27 cellular contexts compared by ENCODE assay signal in genomic region chr12:129589503-129589902, GRCh38.
"Had no signal": no experiment of that assay in that cellular context is flagged by ENCODE, and none has a peak within 500 bp of the region (broad histone marks: within the 10 kb centered on the region; RNA-seq: fewer than 3 reads in every experiment).

No MANE protein-coding gene starts in this region.

- H3K4me3 ChIP-seq: neural progenitor cell, ovary, psoas muscle, skin epidermis, smooth muscle cell, spleen, suprapubic skin, testis, tibial artery, transverse colon, upper lobe of right lung, vagina had no signal

- H3K27me3 ChIP-seq: neural progenitor cell, ovary, spleen, suprapubic skin, testis, tibial artery, transverse colon, upper lobe of right lung, vagina had no signal

- DNase-seq: naive thymus-derived CD4-positive, alpha-beta T cell; natural killer cell; occipital lobe; ovary; posterior cingulate gyrus; psoas muscle; right cardiac atrium; spleen; stimulated activated CD4-positive, alpha-beta T cell treated with anti-CD3 and anti-CD28 coated beads, Interleukin-12 subunit alpha, Interleukin-12 subunit beta, amount 100 ng/mL, for 4 hours; stimulated activated CD4-positive, alpha-beta T cell treated with anti-CD3 and anti-CD28 coated beads, Interleukin-1b, Interleukin-23, amount 100 ng/mL, for 48 hours; stimulated activated CD4-positive, alpha-beta T cell treated with anti-CD3 and anti-CD28 coated beads, Interleukin-4, amount 100 ng/mL, for 1 hour; stimulated activated CD4-positive, alpha-beta T cell treated with anti-CD3 and anti-CD28 coated beads, Interleukin-4, amount 100 ng/mL, for 4 hours; stimulated activated CD8-positive, alpha-beta memory T cell treated with anti-CD3 and anti-CD28 coated beads, Interleukin-4, amount 100 ng/mL, for 48 hours; stimulated activated naive CD4-positive, alpha-beta T cell; stimulated activated naive CD8-positive, alpha-beta T cell treated with anti-CD3 and anti-CD28 coated beads, Interleukin-15, amount 100 ng/mL, for 72 hours; stimulated activated naive CD8-positive, alpha-beta T cell treated with anti-CD3 and anti-CD28 coated beads, Interleukin-15, Interleukin-2, amounts not matched to agents 100 U/mL and 50 U/mL, for 24 hours; substantia nigra; testis; tibial artery; transverse colon; upper lobe of right lung had no signal

- H3K9me3 ChIP-seq: ovary, psoas muscle, testis, tibial artery, transverse colon, upper lobe of right lung, vagina had no signal

- H3K36me3 ChIP-seq: neural progenitor cell, ovary, spleen, suprapubic skin, tibial artery, transverse colon, upper lobe of right lung, vagina had no signal

- H3K27ac ChIP-seq: neural progenitor cell, ovary, parathyroid adenoma, psoas muscle, skin epidermis, spleen, suprapubic skin, testis, tibial artery, transverse colon, upper lobe of right lung, vagina had no signal
